In genomic region chr12:101783838-101784237, GRCh38 we compare ENCODE assay signal across 24 cellular contexts. TPM values are rescaled to one million over a fixed set of nuclear protein-coding genes. Genes with fewer than 3 reads are reported as not detected.
"Had no signal": no experiment of that assay in that cellular context is flagged by ENCODE, and none has a peak within 500 bp of the region (broad histone marks: within the 10 kb centered on the region; RNA-seq: fewer than 3 reads in every experiment).

No MANE protein-coding gene starts in this region.

- H3K9me3 Mint-ChIP-seq: mesothelial cell of epicardium; neural progenitor cell; stimulated activated naive B cell treated with anti-CD40 and anti-IgM and Interleukin-4, amounts not matched to agents 10 μg/mL and 1 μg/mL and 100 μg/mL, for 72 hours had no signal

- H3K27ac Mint-ChIP-seq: neural progenitor cell had no signal

- H3K4me1 Mint-ChIP-seq: neural progenitor cell had no signal

- H3K4me3 Mint-ChIP-seq: activated naive CD8-positive, alpha-beta T cell; mesothelial cell of epicardium; neural progenitor cell had no signal

- H3K27me3 Mint-ChIP-seq: activated naive CD8-positive, alpha-beta T cell; progenitor cell of endocrine pancreas; stimulated activated naive B cell treated with anti-CD40 and anti-IgM and Interleukin-4, amounts not matched to agents 10 μg/mL and 1 μg/mL and 100 μg/mL, for 72 hours had no signal

- H3K4me1 ChIP-seq: neural progenitor cell had no signal

- FAIRE-seq: urothelium cell line had no signal

- H3K36me3 Mint-ChIP-seq: neural progenitor cell had no signal

- H3K27ac ChIP-seq: cardiac muscle cell, neural progenitor cell, tibial artery, WERI-Rb-1 had no signal

- H3K4me3 ChIP-seq: cardiac muscle cell, neural progenitor cell, smooth muscle cell, tibial artery had no signal

- H3K9me3 ChIP-seq: tibial artery had no signal

- H3K36me3 ChIP-seq: cardiac muscle cell, neural progenitor cell, WERI-Rb-1 had no signal

- ATAC-seq: left lobe of liver, sciatic nerve had no signal

- DNase-seq: activated CD4-positive, alpha-beta T cell treated with anti-CD3 and anti-CD28 coated beads for 1 hour; activated CD4-positive, alpha-beta T cell treated with anti-CD3 and anti-CD28 coated beads, Interleukin-2, amount 50 U/mL, for 4 hours; activated T-cell treated with anti-CD3 and anti-CD28 coated beads, Interleukin-2, amount 50 U/mL, for 1 hour; amygdala; dermis blood vessel endothelial cell; effector memory CD4-positive, alpha-beta T cell; glutamatergic neuron; hippocampal formation; islet precursor cell; stimulated activated CD4-positive, alpha-beta T cell treated with anti-CD3 and anti-CD28 coated beads, Interleukin-4, amount 100 ng/mL, for 1 hour; stimulated activated naive B cell treated with anti-CD40 and anti-IgM and Interleukin-4, amounts not matched to agents 10 μg/mL and 1 μg/mL and 100 μg/mL, for 72 hours; SW 1271; T-helper 2 cell; tibial artery; WERI-Rb-1 had no signal

- H3K27me3 ChIP-seq: cardiac muscle cell, neural progenitor cell, tibial artery had no signal

RNA-seq across cellular contexts. Expression of gene SYCP3, which starts 44.6 kb away (rescaled TPM):
- total RNA-seq: cardiac muscle cell, dermis blood vessel endothelial cell, left lobe of liver, progenitor cell of endocrine pancreas, sciatic nerve had no signal
